24 cellular contexts compared by ENCODE assay signal in genomic region chr1:227918736-227919135, GRCh38. TPM values are rescaled to one million over a fixed set of nuclear protein-coding genes. Genes with fewer than 3 reads are reported as not detected.
"Had no signal": no experiment of that assay in that cellular context is flagged by ENCODE, and none has a peak within 500 bp of the region (broad histone marks: within the 10 kb centered on the region; RNA-seq: fewer than 3 reads in every experiment).

No MANE protein-coding gene starts in this region.

- H3K9me3 ChIP-seq: psoas muscle, right lobe of liver, tibial nerve, uterus had no signal

- DNase-seq: hippocampal formation; mesendoderm; naive B cell; natural killer cell; nucleus accumbens; right lobe of liver; stimulated activated CD4-positive, alpha-beta T cell treated with anti-CD3 and anti-CD28 coated beads, Interleukin-1b, Interleukin-23, amount 100 ng/mL, for 48 hours; stimulated activated CD4-positive, alpha-beta T cell treated with anti-CD3 and anti-CD28 coated beads, Interleukin-2, amount 100 ng/mL, for 48 hours; stimulated activated CD4-positive, alpha-beta T cell treated with anti-CD3 and anti-CD28 coated beads, Interleukin-4, amount 100 ng/mL, for 4 hours; stimulated activated CD8-positive, alpha-beta memory T cell treated with anti-CD3 and anti-CD28 coated beads, Interleukin-4, amount 100 ng/mL, for 48 hours; stimulated activated naive CD4-positive, alpha-beta T cell treated with Interleukin-2 at 50 U/mL for 16 hours; stimulated activated naive CD8-positive, alpha-beta T cell treated with anti-CD3 and anti-CD28 coated beads, Interleukin-15, amount 100 ng/mL, for 72 hours; substantia nigra; uterus had no signal

- H3K79me2 ChIP-seq: parathyroid adenoma had no signal

- H3K27me3 Mint-ChIP-seq: naive B cell; stimulated activated naive CD8-positive, alpha-beta T cell treated with anti-CD3 and anti-CD28 coated beads, Interleukin-15, amount 100 ng/mL, for 72 hours; type B pancreatic cell had no signal

- H3K4me1 Mint-ChIP-seq: natural killer cell; stimulated activated memory B cell treated with anti-CD40 and anti-IgM and Interleukin-4, amounts not matched to agents 10 μg/mL and 1 μg/mL and 100 μg/mL, for 72 hours had no signal

- H3K36me3 Mint-ChIP-seq: mesothelial cell of epicardium; naive B cell; natural killer cell; stimulated activated memory B cell treated with anti-CD40 and anti-IgM and Interleukin-4, amounts not matched to agents 10 μg/mL and 1 μg/mL and 100 μg/mL, for 72 hours; type B pancreatic cell had no signal

- FAIRE-seq: islet of Langerhans had no signal

- H3K9me3 Mint-ChIP-seq: mesothelial cell of epicardium; naive B cell; natural killer cell; stimulated activated memory B cell treated with anti-CD40 and anti-IgM and Interleukin-4, amounts not matched to agents 10 μg/mL and 1 μg/mL and 100 μg/mL, for 72 hours; stimulated activated naive CD8-positive, alpha-beta T cell treated with anti-CD3 and anti-CD28 coated beads, Interleukin-15, amount 100 ng/mL, for 72 hours; type B pancreatic cell had no signal

- H3K27ac ChIP-seq: parathyroid adenoma, psoas muscle, right lobe of liver, uterus had no signal

- H3K36me3 ChIP-seq: right lobe of liver, uterus had no signal

- H3K4me3 ChIP-seq: lung, psoas muscle, right lobe of liver, smooth muscle cell, tibial nerve, uterus had no signal

- H3K4me1 ChIP-seq: parathyroid adenoma, psoas muscle, right lobe of liver, uterus had no signal

- H3K27me3 ChIP-seq: right lobe of liver, tibial nerve, uterus had no signal

- H3K4me3 Mint-ChIP-seq: mesothelial cell of epicardium; naive B cell; natural killer cell; stimulated activated memory B cell treated with anti-CD40 and anti-IgM and Interleukin-4, amounts not matched to agents 10 μg/mL and 1 μg/mL and 100 μg/mL, for 72 hours; stimulated activated naive CD8-positive, alpha-beta T cell treated with anti-CD3 and anti-CD28 coated beads, Interleukin-15, amount 100 ng/mL, for 72 hours; type B pancreatic cell had no signal

- H3K4me2 ChIP-seq: smooth muscle cell had no signal

- H2AFZ ChIP-seq: parathyroid adenoma had no signal

- H3K9ac ChIP-seq: parathyroid adenoma had no signal

- H3K27ac Mint-ChIP-seq: natural killer cell; stimulated activated memory B cell treated with anti-CD40 and anti-IgM and Interleukin-4, amounts not matched to agents 10 μg/mL and 1 μg/mL and 100 μg/mL, for 72 hours; stimulated activated naive CD8-positive, alpha-beta T cell treated with anti-CD3 and anti-CD28 coated beads, Interleukin-15, amount 100 ng/mL, for 72 hours; type B pancreatic cell had no signal

- ATAC-seq: left lobe of liver; natural killer cell; psoas muscle; right lobe of liver; stimulated activated memory B cell treated with anti-CD40 and anti-IgM and Interleukin-4, amounts not matched to agents 10 μg/mL and 1 μg/mL and 100 μg/mL, for 72 hours; stimulated activated naive CD8-positive, alpha-beta T cell treated with anti-CD3 and anti-CD28 coated beads, Interleukin-15, amount 100 ng/mL, for 72 hours had no signal

RNA-seq across cellular contexts. Expression of gene WNT9A, which starts 29.0 kb away (rescaled TPM):
- total RNA-seq: natural killer cell had no signal
